In the genomic region with DNA sequence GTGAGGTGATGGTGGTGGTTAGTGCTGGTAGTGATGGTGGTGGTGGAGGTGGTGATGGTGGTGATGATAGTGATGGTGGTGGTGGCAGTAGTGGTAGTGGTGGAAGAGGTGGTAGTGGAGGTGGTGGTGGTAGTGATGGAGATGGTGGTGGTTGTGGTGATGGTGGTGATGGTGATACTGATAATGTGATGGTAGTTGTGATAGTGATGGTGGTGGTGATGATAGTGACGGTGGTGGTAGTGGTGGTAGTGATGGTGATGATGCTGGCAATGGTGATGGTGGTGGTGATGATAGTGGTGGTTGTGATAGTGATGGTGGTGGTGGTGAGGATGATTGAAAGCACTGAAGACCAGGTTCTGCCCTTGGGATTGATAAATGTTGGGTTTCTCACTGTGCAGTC, we compare ENCODE assay signal across 18 cellular contexts.
A peak's percentile ranks its signal among the peaks of the same experiment; 100 is the strongest.
DNase-seq lines count a peak whose midpoint lies in the region; ATAC-seq, FAIRE-seq and TF ChIP-seq lines count a peak whose summit lies in the region.
"Had no signal": no experiment of that assay in that cellular context is flagged by ENCODE, and none has a peak within 500 bp of the region (broad histone marks: within the 10 kb centered on the region; RNA-seq: fewer than 3 reads in every experiment).

No MANE protein-coding gene starts in this region.

- BruUV-seq in HepG2 (replicated peaks; lab: Mats Ljungman, UMichigan): no TSS peak

- CTCF ChIA-PET in HepG2 (lab: Yijun Ruan, JAX; ENCODE audit: low intra/inter-chr PET ratio, low total read pairs): no interaction called here

- no peaks in the 10 kb centered on the region for H3K27me3 Mint-ChIP-seq in neural crest cell (ENCODE audit: low read depth)
- H3K27me3 Mint-ChIP-seq: CD4-positive, CD25-positive, alpha-beta regulatory T cell had no signal

- ATAC-seq in HepG2 (no peak), right lobe of liver (no peak)
- ATAC-seq: GM12878 had no signal

- no peak overlapping the region for H2AFZ ChIP-seq in HepG2 (ENCODE audit: low read length)

- peak overlapping the region; percentile 90 for H3K27ac Mint-ChIP-seq in neural crest cell (ENCODE audit: unreplicated experiment)
- H3K27ac Mint-ChIP-seq: CD4-positive, CD25-positive, alpha-beta regulatory T cell; CD8-positive, alpha-beta memory T cell; HFFc6 had no signal

- TF ChIP-seq RAD21 in HepG2 (CRISPR knock-in tag; IDR thresholded peaks at IDR 0.05): no peak

- WGBS in HepG2 (ENCODE audit: low lambda C conversion rate): 4% methylated on average over 1 of the region's 1 CpG
- WGBS in right lobe of liver (ENCODE audit: insufficient coverage, low coverage, low lambda C conversion rate, missing lambda C conversion rate): 19% methylated on average over 1 of the region's 1 CpG
- 52 to 88% (median 65%) methylated on average over 1 of the region's 1 CpG for WGBS in stomach, 5 donors

- TF ChIP-seq POLR2A in HepG2 (IDR thresholded peaks at IDR 0.05; ENCODE audit: insufficient read depth in 1 of 2, low read depth in 2 of 2, low read length in 2 of 2) (no peak), right lobe of liver (IDR thresholded peaks at IDR 0.05) (no peak), stomach (IDR thresholded peaks at IDR 0.05) (no peak)

- peaks cover 11% of the 10 kb centered on the region for H3K9me3 Mint-ChIP-seq in neural crest cell
- H3K9me3 Mint-ChIP-seq: HFFc6 had no signal

- DNase-seq in HepG2 (ENCODE audit: low spot score): no peak
- DNase-seq in right lobe of liver: no peak
- no peak for DNase-seq in HTR-8/SVneo (ENCODE audit: insufficient read length, low spot score)
- DNase-seq in neural crest cell (ENCODE audit: low read depth, low spot score): no peak
- no peak for DNase-seq in urothelium cell line (ENCODE audit: low spot score)
- DNase-seq in stomach: no peak
- no peak for DNase-seq in cerebellar cortex (ENCODE audit: low spot score)
- DNase-seq: BE2C; CD4-positive, CD25-positive, alpha-beta regulatory T cell; CD8-positive, alpha-beta memory T cell; COR-L47; DMS 273 treated with DMSO at 0.1 percent for 48 hours; DMS53; DND-41; EL; HCEC 1CT; HFFc6 had no signal

- no peaks in the 10 kb centered on the region for H4K20me1 ChIP-seq in HepG2 (ENCODE audit: insufficient read depth, low read length)

- H3K9ac ChIP-seq in HepG2 (ENCODE audit: insufficient read depth, low read depth, low read length): no peak overlapping the region

- H3K36me3 Mint-ChIP-seq in neural crest cell (ENCODE audit: low read depth): no peaks in the 10 kb centered on the region
- H3K36me3 Mint-ChIP-seq: CD4-positive, CD25-positive, alpha-beta regulatory T cell; CD8-positive, alpha-beta memory T cell had no signal

- H3K9me3 ChIP-seq in HepG2 (ENCODE audit: low read length) (no peaks in the 10 kb centered on the region), right lobe of liver (no peaks in the 10 kb centered on the region), stomach (no peaks in the 10 kb centered on the region)
- H3K9me3 ChIP-seq: BE2C had no signal

- in situ Hi-C loops in HepG2 (cut with HindIII; ENCODE audit: extremely low pct_ligation_motif_present, low pct_unique_long_range_greater_than_20kb): loop anchor here (25.0 kb wide), 1 partner anchor 259 kb away; no protein-coding TSS in a partner anchor

- H3K27ac ChIP-seq in HepG2 (ENCODE audit: extremely low read length, insufficient read depth, low read length) (no peak overlapping the region), right lobe of liver (no peak overlapping the region), stomach (no peak overlapping the region)

- no peaks in the 10 kb centered on the region for H3K4me1 Mint-ChIP-seq in neural crest cell
- H3K4me1 Mint-ChIP-seq: CD4-positive, CD25-positive, alpha-beta regulatory T cell; CD8-positive, alpha-beta memory T cell had no signal

- no peaks in the 10 kb centered on the region for H3K4me1 ChIP-seq in HepG2 (ENCODE audit: insufficient read depth, low read length)
- H3K4me1 ChIP-seq in right lobe of liver: no peaks in the 10 kb centered on the region
- no peaks in the 10 kb centered on the region for H3K4me1 ChIP-seq in stomach
- H3K4me1 ChIP-seq: BE2C had no signal

- H3K79me2 ChIP-seq in HepG2 (ENCODE audit: insufficient read depth, low read length): no peaks in the 10 kb centered on the region

- TF ChIP-seq EP300 in HepG2 (IDR thresholded peaks at IDR 0.05; ENCODE audit: low read depth in 2 of 2, low read length in 2 of 2) (no peak), HepG2 (CRISPR knock-in tag; IDR thresholded peaks at IDR 0.05; ENCODE audit: borderline replicate concordance) (no peak), stomach (IDR thresholded peaks at IDR 0.05) (no peak)

- H3K4me3 Mint-ChIP-seq in neural crest cell: no peak overlapping the region
- H3K4me3 Mint-ChIP-seq: CD4-positive, CD25-positive, alpha-beta regulatory T cell; CD8-positive, alpha-beta memory T cell; HFFc6 had no signal

- H3K27me3 ChIP-seq in HepG2 (ENCODE audit: control insufficient read depth in 1 of 2, insufficient read depth in 2 of 2, low read length in 2 of 2) (peaks cover 1 to 5% of the 10 kb centered on the region in 2 experiments; a peak in 2 of 5 replicates), right lobe of liver (no peaks in the 10 kb centered on the region), stomach (no peaks in the 10 kb centered on the region)
- H3K27me3 ChIP-seq: BE2C had no signal

- H3K36me3 ChIP-seq in HepG2 (replicated peaks in 1 of 2; ENCODE audit: control insufficient read depth in 1 of 2, insufficient read depth in 2 of 2, low read length in 2 of 2) (no peaks in the 10 kb centered on the region), right lobe of liver (no peaks in the 10 kb centered on the region), stomach (no peaks in the 10 kb centered on the region)
- H3K36me3 ChIP-seq: BE2C had no signal

- H3K4me3 ChIP-seq in HepG2 (replicated peaks in 1 of 3; ENCODE audit: insufficient read depth in 1 of 3, low read depth in 2 of 3, low read length in 3 of 3) (no peak overlapping the region), right lobe of liver (no peak overlapping the region), stomach (no peak overlapping the region)
- H3K4me3 ChIP-seq: GM12878 had no signal

- POLR2A ChIA-PET in HepG2 (lab: Yijun Ruan, JAX): no interaction called here

- TF ChIP-seq CTCF in HepG2 (CRISPR knock-in tag; IDR thresholded peaks at IDR 0.05) (no peak), right lobe of liver (IDR thresholded peaks at IDR 0.05) (no peak), neural crest cell (conservative IDR thresholded peaks at IDR 0.05) (no peak), stomach (IDR thresholded peaks at IDR 0.05) (no peak)

- no peak for FAIRE-seq in HepG2 (lab: Jason Lieb, UNC)
- FAIRE-seq in HTR-8/SVneo (lab: Jason Lieb, UNC): peak; percentile 97
- peak; percentile 97 for FAIRE-seq in urothelium cell line (lab: Jason Lieb, UNC)
- FAIRE-seq: GM12878 had no signal

- no peak overlapping the region for H3K4me2 ChIP-seq in HepG2 (ENCODE audit: low read depth, low read length)

- intact Hi-C loops in HepG2 (cut with micrococcal nuclease; ENCODE audit: unreplicated experiment) (no loop called here), right lobe of liver (cut with DNase I) (no loop called here), stomach (cut with DNase I; ENCODE audit: low total_unique reads) (no loop called here)

TF ChIP-seq in HepG2, 621 proteins besides CTCF, POLR2A, EP300 and RAD21:
- TF ChIP-seq, protein P1, sequence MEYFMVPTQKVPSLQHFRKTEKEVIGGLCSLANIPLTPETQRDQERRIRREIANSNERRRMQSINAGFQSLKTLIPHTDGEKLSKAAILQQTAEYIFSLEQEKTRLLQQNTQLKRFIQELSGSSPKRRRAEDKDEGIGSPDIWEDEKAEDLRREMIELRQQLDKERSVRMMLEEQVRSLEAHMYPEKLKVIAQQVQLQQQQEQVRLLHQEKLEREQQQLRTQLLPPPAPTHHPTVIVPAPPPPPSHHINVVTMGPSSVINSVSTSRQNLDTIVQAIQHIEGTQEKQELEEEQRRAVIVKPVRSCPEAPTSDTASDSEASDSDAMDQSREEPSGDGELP (IDR thresholded peaks at IDR 0.05; ENCODE audit: borderline replicate concordance, low read depth): no peak
- TF ChIP-seq SOX5 (CRISPR knock-in tag; IDR thresholded peaks at IDR 0.05; ENCODE audit: borderline replicate concordance) (no peak), CREB1 (IDR thresholded peaks at IDR 0.05) (peak; percentile 71; the same call in 1 of the 2 replicates), CREB1 (CRISPR knock-in tag; IDR thresholded peaks at IDR 0.05) (no peak)
TF ChIP-seq in HepG2: peak in this region for 1.
